Comparison of ENCODE assay signal across 1 cellular context in the genomic region with DNA sequence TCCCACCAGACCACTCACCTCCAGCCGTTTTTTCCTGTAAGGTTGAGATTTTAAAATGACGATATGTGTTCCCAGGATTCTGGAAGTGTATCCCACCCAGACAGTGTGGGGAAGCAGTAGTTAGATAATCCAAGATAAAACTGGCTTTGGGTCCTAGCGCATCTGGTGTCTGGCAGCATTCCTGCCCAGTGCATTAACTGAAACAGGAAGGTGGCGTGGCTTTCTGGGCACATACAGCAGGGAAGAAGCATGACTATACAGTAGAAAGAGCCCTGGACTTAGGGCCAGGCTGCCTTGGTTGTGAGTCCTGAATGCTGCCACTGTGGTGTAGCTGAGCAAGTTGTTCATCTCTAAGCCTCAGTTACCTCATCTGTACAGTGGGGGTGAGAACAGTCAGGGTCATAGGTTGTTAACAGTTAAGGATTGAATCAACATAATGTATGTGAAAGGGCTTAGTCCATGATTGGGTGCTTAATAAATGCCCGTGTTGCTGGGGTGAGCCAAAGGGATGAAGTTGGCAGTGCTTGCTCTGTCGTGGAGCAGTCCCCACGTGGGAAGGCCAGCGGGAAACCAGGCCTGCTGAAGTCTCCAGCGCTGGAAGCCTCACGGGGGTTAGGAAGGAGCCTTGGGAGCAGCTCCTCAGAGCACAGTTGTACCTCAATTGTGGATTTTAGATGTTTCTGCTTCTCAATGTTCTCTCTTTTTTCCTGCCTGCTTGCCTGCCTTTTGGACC.
TF ChIP-seq lines count a peak whose summit lies in the region.

No MANE protein-coding gene starts in this region.

TF ChIP-seq in HepG2, 621 proteins besides CTCF, POLR2A, EP300 and RAD21:
- TF ChIP-seq MYNN (CRISPR knock-in tag; IDR thresholded peaks at IDR 0.05; ENCODE audit: low read depth), result no peak
- 0 out of 2 replicates have a peak, but pooled peaks have one; percentile 12 for TF ChIP-seq ZMYM3 (CRISPR knock-in tag; IDR thresholded peaks at IDR 0.05)
- TF ChIP-seq ZNF629 (CRISPR knock-in tag; conservative IDR thresholded peaks at IDR 0.05), result peak; percentile 83
